Comparison of ENCODE assay signal across 8 cellular contexts in genomic region chr5:128905225-128906110, GRCh38. TPM values are rescaled to one million over a fixed set of nuclear protein-coding genes. Genes with fewer than 3 reads are reported as not detected.
DNase-seq lines count a peak whose midpoint lies in the region; ATAC-seq and TF ChIP-seq lines count a peak whose summit lies in the region.

No MANE protein-coding gene starts in this region.

- H3K27ac ChIP-seq in stomach: no peak overlapping the region

- intact Hi-C loops in Right ventricle myocardium inferior (cut with DNase I): loop anchor here (5.0 kb wide), 1 partner anchor 187 kb away; the partner anchor contains the start of gene ISOC1
- intact Hi-C loops in cardiac septum (cut with DNase I): loop anchor here (5.0 kb wide), 1 partner anchor 367 kb away; no protein-coding TSS in a partner anchor
- intact Hi-C loops in stomach (cut with DNase I; ENCODE audit: low total_unique reads): no loop called here

- no peaks in the 10 kb centered on the region for H3K9me3 ChIP-seq in stomach

- no peak for TF ChIP-seq EP300 in stomach (IDR thresholded peaks at IDR 0.05)

- TF ChIP-seq POLR2A in stomach (IDR thresholded peaks at IDR 0.05): no peak

- H3K4me3 ChIP-seq in stomach: no peak overlapping the region

- no peaks in the 10 kb centered on the region for H3K4me1 ChIP-seq in stomach

- peak in 5 of 7 experiments; percentile 52 to 75 (median 59) for TF ChIP-seq CTCF in stomach (IDR thresholded peaks at IDR 0.05)

- WGBS in stomach, 5 donors: 30 to 55% (median 42%) methylated on average over 5 of the region's 5 CpGs

- ATAC-seq in Right ventricle myocardium inferior: peak; percentile 59
- peak; percentile 92 for ATAC-seq in GM21786 (IDR thresholded peaks at IDR 0.05; ENCODE audit: unreplicated experiment)

- DNase-seq in Right ventricle myocardium inferior (ENCODE audit: missing footprints) (no peak), cardiac septum (ENCODE audit: low spot score) (no peak), HuH-7 (ENCODE audit: low spot score) (peak; percentile 5), SHP77 treated with DMSO at 0.1 percent for 48 hours (lab: John Stamatoyannopoulos, UW) (peak; percentile 7), kidney glomerular epithelial cell (lab: John Stamatoyannopoulos, UW) (peak; percentile 46), stomach (no peak)
- peak; percentile 25 for DNase-seq in central memory CD4-positive, alpha-beta T cell

- no peaks in the 10 kb centered on the region for H3K27me3 ChIP-seq in stomach

- H3K36me3 ChIP-seq in stomach: no peaks in the 10 kb centered on the region

RNA-seq across cellular contexts. Expression of gene SLC27A6, which starts 59.8 kb away (rescaled TPM):
- 76.5 TPM for total RNA-seq in Right ventricle myocardium inferior
- 64.4 TPM for total RNA-seq in cardiac septum
- total RNA-seq in stomach: 1 to 10 TPM in 2 of 5 donors, not detected in 3; 2.3 to 2.8 TPM
- polyA plus RNA-seq in stomach: 1 to 10 TPM in 1 of 3 donors, not detected in 2; 1.6 TPM

Comparison
In these comparisons a context has a peak if more than half of its experiments do, and no peak if none do; other contexts are left out.
1. DNase-seq: peak in HuH-7 (single experiment), SHP77 treated with DMSO at 0.1 percent for 48 hours (single experiment), central memory CD4-positive, alpha-beta T cell (single experiment) and kidney glomerular epithelial cell (single experiment); none in Right ventricle myocardium inferior (single experiment), cardiac septum (single experiment) and stomach (single experiment).
2. RNA of gene SLC27A6, which starts 59.8 kb away (total RNA-seq): 76.5 TPM in Right ventricle myocardium inferior (single experiment) and 64.4 TPM in cardiac septum (single experiment); 2.3 to 2.8 TPM in stomach; every median in the first group is over 10 times any median in the second.